In the genomic region with DNA sequence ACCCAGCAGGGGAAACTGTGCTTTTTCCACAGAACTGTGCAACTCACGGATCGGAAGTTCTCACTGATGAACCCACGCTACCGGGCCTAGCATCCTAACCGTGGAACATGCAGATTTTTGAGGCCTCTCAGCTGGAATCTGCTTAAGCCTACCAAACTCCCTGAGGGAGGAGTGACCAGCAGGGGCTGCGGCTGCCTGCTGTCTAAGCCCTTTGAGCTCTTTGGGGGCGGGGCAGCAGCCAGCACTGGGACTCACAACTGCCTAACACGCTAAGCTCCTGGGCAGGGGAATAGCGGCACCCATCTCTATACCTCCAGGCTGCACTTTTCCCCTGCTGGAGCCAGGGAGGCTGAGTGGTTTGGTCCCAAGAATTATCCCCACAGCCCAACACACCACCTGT, we compare ENCODE assay signal across 1 cellular context.
TF ChIP-seq lines count a peak whose summit lies in the region.

No MANE protein-coding gene starts in this region.

TF ChIP-seq in HepG2, 621 proteins besides CTCF, POLR2A, EP300 and RAD21 (continued from another document and continues in another):
- TF ChIP-seq, protein P1, sequence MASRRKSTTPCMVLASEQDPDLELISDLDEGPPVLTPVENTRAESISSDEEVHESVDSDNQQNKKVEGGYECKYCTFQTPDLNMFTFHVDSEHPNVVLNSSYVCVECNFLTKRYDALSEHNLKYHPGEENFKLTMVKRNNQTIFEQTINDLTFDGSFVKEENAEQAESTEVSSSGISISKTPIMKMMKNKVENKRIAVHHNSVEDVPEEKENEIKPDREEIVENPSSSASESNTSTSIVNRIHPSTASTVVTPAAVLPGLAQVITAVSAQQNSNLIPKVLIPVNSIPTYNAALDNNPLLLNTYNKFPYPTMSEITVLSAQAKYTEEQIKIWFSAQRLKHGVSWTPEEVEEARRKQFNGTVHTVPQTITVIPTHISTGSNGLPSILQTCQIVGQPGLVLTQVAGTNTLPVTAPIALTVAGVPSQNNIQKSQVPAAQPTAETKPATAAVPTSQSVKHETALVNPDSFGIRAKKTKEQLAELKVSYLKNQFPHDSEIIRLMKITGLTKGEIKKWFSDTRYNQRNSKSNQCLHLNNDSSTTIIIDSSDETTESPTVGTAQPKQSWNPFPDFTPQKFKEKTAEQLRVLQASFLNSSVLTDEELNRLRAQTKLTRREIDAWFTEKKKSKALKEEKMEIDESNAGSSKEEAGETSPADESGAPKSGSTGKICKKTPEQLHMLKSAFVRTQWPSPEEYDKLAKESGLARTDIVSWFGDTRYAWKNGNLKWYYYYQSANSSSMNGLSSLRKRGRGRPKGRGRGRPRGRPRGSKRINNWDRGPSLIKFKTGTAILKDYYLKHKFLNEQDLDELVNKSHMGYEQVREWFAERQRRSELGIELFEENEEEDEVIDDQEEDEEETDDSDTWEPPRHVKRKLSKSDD (CRISPR knock-in tag; IDR thresholded peaks at IDR 0.05; ENCODE audit: low read depth), result no peak
- no peak for TF ChIP-seq ZNF703 (CRISPR knock-in tag; IDR thresholded peaks at IDR 0.05; ENCODE audit: borderline replicate concordance)
- TF ChIP-seq TARDBP (CRISPR knock-in tag; IDR thresholded peaks at IDR 0.05), result no peak
- TF ChIP-seq, protein P2, sequence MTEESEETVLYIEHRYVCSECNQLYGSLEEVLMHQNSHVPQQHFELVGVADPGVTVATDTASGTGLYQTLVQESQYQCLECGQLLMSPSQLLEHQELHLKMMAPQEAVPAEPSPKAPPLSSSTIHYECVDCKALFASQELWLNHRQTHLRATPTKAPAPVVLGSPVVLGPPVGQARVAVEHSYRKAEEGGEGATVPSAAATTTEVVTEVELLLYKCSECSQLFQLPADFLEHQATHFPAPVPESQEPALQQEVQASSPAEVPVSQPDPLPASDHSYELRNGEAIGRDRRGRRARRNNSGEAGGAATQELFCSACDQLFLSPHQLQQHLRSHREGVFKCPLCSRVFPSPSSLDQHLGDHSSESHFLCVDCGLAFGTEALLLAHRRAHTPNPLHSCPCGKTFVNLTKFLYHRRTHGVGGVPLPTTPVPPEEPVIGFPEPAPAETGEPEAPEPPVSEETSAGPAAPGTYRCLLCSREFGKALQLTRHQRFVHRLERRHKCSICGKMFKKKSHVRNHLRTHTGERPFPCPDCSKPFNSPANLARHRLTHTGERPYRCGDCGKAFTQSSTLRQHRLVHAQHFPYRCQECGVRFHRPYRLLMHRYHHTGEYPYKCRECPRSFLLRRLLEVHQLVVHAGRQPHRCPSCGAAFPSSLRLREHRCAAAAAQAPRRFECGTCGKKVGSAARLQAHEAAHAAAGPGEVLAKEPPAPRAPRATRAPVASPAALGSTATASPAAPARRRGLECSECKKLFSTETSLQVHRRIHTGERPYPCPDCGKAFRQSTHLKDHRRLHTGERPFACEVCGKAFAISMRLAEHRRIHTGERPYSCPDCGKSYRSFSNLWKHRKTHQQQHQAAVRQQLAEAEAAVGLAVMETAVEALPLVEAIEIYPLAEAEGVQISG (CRISPR knock-in tag; IDR thresholded peaks at IDR 0.05), result peak; percentile 50
- peak; percentile 42; the same call in 1 of the 2 replicates for TF ChIP-seq HNF4G (IDR thresholded peaks at IDR 0.05; ENCODE audit: borderline replicate concordance, low read depth, low read length)
- 0 out of 2 replicates have a peak, but pooled peaks have one; percentile 17 for TF ChIP-seq HNF4G (CRISPR knock-in tag; IDR thresholded peaks at IDR 0.05; ENCODE audit: borderline replicate concordance, low read depth)
- peak; percentile 44; the same call in 1 of the 2 replicates for TF ChIP-seq KDM5B (CRISPR knock-in tag; IDR thresholded peaks at IDR 0.05; ENCODE audit: borderline replicate concordance)
- no peak for TF ChIP-seq NR2F6 (IDR thresholded peaks at IDR 0.05)
- TF ChIP-seq NR2F6 (CRISPR knock-in tag; IDR thresholded peaks at IDR 0.05), result no peak
- TF ChIP-seq ZFP62 (CRISPR knock-in tag; IDR thresholded peaks at IDR 0.05), result no peak
- no peak for TF ChIP-seq ZNF282 (IDR thresholded peaks at IDR 0.05; ENCODE audit: partially characterized antibody)
- no peak for TF ChIP-seq BCL6 (CRISPR knock-in tag; IDR thresholded peaks at IDR 0.05)
- TF ChIP-seq STAG1 (CRISPR knock-in tag; IDR thresholded peaks at IDR 0.05), result peak; percentile 40
- no peak for TF ChIP-seq SNAPC2 (CRISPR knock-in tag; IDR thresholded peaks at IDR 0.05)
- TF ChIP-seq, protein P3, sequence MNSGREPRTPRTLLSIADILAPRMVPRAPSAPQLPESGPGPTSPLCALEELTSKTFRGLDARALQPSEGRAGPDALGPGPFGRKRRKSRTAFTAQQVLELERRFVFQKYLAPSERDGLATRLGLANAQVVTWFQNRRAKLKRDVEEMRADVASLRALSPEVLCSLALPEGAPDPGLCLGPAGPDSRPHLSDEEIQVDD (CRISPR knock-in tag; IDR thresholded peaks at IDR 0.05; ENCODE audit: borderline replicate concordance), result no peak
- TF ChIP-seq SMYD3 (CRISPR knock-in tag; IDR thresholded peaks at IDR 0.05), result no peak
- TF ChIP-seq DMAP1 (CRISPR knock-in tag; IDR thresholded peaks at IDR 0.05), result no peak
- TF ChIP-seq, protein P4, sequence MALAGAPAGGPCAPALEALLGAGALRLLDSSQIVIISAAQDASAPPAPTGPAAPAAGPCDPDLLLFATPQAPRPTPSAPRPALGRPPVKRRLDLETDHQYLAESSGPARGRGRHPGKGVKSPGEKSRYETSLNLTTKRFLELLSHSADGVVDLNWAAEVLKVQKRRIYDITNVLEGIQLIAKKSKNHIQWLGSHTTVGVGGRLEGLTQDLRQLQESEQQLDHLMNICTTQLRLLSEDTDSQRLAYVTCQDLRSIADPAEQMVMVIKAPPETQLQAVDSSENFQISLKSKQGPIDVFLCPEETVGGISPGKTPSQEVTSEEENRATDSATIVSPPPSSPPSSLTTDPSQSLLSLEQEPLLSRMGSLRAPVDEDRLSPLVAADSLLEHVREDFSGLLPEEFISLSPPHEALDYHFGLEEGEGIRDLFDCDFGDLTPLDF (CRISPR knock-in tag; IDR thresholded peaks at IDR 0.05), result no peak
- peak; percentile 56 for TF ChIP-seq HNF4A (CRISPR knock-in tag; IDR thresholded peaks at IDR 0.05)
- TF ChIP-seq ZMYM4 (CRISPR knock-in tag; IDR thresholded peaks at IDR 0.05), result peak; percentile 40; the same call in 1 of the 2 replicates
- no peak for TF ChIP-seq JDP2 (CRISPR knock-in tag; IDR thresholded peaks at IDR 0.05; ENCODE audit: borderline replicate concordance)
- no peak for TF ChIP-seq PHF21A (CRISPR knock-in tag; IDR thresholded peaks at IDR 0.05)
- TF ChIP-seq, protein P5, sequence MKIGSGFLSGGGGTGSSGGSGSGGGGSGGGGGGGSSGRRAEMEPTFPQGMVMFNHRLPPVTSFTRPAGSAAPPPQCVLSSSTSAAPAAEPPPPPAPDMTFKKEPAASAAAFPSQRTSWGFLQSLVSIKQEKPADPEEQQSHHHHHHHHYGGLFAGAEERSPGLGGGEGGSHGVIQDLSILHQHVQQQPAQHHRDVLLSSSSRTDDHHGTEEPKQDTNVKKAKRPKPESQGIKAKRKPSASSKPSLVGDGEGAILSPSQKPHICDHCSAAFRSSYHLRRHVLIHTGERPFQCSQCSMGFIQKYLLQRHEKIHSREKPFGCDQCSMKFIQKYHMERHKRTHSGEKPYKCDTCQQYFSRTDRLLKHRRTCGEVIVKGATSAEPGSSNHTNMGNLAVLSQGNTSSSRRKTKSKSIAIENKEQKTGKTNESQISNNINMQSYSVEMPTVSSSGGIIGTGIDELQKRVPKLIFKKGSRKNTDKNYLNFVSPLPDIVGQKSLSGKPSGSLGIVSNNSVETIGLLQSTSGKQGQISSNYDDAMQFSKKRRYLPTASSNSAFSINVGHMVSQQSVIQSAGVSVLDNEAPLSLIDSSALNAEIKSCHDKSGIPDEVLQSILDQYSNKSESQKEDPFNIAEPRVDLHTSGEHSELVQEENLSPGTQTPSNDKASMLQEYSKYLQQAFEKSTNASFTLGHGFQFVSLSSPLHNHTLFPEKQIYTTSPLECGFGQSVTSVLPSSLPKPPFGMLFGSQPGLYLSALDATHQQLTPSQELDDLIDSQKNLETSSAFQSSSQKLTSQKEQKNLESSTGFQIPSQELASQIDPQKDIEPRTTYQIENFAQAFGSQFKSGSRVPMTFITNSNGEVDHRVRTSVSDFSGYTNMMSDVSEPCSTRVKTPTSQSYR (CRISPR knock-in tag; IDR thresholded peaks at IDR 0.05; ENCODE audit: borderline replicate concordance), result peak; percentile 44; the same call in 1 of the 2 replicates
- TF ChIP-seq, protein P6, sequence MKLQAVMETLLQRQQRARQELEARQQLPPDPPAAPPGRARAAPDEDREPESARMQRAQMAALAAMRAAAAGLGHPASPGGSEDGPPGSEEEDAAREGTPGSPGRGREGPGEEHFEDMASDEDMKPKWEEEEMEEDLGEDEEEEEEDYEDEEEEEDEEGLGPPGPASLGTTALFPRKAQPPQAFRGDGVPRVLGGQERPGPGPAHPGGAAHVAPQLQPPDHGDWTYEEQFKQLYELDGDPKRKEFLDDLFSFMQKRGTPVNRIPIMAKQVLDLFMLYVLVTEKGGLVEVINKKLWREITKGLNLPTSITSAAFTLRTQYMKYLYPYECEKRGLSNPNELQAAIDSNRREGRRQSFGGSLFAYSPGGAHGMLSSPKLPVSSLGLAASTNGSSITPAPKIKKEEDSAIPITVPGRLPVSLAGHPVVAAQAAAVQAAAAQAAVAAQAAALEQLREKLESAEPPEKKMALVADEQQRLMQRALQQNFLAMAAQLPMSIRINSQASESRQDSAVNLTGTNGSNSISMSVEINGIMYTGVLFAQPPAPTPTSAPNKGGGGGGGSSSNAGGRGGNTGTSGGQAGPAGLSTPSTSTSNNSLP (IDR thresholded peaks at IDR 0.05; ENCODE audit: low read depth, low read length), result no peak
- TF ChIP-seq SP4 (CRISPR knock-in tag; IDR thresholded peaks at IDR 0.05), result no peak
- TF ChIP-seq KAT7 (CRISPR knock-in tag; IDR thresholded peaks at IDR 0.05; ENCODE audit: borderline replicate concordance), result no peak
- TF ChIP-seq, protein P7, sequence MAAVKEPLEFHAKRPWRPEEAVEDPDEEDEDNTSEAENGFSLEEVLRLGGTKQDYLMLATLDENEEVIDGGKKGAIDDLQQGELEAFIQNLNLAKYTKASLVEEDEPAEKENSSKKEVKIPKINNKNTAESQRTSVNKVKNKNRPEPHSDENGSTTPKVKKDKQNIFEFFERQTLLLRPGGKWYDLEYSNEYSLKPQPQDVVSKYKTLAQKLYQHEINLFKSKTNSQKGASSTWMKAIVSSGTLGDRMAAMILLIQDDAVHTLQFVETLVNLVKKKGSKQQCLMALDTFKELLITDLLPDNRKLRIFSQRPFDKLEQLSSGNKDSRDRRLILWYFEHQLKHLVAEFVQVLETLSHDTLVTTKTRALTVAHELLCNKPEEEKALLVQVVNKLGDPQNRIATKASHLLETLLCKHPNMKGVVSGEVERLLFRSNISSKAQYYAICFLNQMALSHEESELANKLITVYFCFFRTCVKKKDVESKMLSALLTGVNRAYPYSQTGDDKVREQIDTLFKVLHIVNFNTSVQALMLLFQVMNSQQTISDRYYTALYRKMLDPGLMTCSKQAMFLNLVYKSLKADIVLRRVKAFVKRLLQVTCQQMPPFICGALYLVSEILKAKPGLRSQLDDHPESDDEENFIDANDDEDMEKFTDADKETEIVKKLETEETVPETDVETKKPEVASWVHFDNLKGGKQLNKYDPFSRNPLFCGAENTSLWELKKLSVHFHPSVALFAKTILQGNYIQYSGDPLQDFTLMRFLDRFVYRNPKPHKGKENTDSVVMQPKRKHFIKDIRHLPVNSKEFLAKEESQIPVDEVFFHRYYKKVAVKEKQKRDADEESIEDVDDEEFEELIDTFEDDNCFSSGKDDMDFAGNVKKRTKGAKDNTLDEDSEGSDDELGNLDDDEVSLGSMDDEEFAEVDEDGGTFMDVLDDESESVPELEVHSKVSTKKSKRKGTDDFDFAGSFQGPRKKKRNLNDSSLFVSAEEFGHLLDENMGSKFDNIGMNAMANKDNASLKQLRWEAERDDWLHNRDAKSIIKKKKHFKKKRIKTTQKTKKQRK (IDR thresholded peaks at IDR 0.05; ENCODE audit: low read length), result no peak
- no peak for TF ChIP-seq FLYWCH1 (CRISPR knock-in tag; IDR thresholded peaks at IDR 0.05)
- TF ChIP-seq ZNF263 (CRISPR knock-in tag; IDR thresholded peaks at IDR 0.05), result peak; percentile 85
- TF ChIP-seq GTF3A (CRISPR knock-in tag; conservative IDR thresholded peaks at IDR 0.05), result no peak
- TF ChIP-seq, protein P8, sequence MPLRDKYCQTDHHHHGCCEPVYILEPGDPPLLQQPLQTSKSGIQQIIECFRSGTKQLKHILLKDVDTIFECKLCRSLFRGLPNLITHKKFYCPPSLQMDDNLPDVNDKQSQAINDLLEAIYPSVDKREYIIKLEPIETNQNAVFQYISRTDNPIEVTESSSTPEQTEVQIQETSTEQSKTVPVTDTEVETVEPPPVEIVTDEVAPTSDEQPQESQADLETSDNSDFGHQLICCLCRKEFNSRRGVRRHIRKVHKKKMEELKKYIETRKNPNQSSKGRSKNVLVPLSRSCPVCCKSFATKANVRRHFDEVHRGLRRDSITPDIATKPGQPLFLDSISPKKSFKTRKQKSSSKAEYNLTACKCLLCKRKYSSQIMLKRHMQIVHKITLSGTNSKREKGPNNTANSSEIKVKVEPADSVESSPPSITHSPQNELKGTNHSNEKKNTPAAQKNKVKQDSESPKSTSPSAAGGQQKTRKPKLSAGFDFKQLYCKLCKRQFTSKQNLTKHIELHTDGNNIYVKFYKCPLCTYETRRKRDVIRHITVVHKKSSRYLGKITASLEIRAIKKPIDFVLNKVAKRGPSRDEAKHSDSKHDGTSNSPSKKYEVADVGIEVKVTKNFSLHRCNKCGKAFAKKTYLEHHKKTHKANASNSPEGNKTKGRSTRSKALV (CRISPR knock-in tag; IDR thresholded peaks at IDR 0.05), result no peak
- TF ChIP-seq, protein P9, sequence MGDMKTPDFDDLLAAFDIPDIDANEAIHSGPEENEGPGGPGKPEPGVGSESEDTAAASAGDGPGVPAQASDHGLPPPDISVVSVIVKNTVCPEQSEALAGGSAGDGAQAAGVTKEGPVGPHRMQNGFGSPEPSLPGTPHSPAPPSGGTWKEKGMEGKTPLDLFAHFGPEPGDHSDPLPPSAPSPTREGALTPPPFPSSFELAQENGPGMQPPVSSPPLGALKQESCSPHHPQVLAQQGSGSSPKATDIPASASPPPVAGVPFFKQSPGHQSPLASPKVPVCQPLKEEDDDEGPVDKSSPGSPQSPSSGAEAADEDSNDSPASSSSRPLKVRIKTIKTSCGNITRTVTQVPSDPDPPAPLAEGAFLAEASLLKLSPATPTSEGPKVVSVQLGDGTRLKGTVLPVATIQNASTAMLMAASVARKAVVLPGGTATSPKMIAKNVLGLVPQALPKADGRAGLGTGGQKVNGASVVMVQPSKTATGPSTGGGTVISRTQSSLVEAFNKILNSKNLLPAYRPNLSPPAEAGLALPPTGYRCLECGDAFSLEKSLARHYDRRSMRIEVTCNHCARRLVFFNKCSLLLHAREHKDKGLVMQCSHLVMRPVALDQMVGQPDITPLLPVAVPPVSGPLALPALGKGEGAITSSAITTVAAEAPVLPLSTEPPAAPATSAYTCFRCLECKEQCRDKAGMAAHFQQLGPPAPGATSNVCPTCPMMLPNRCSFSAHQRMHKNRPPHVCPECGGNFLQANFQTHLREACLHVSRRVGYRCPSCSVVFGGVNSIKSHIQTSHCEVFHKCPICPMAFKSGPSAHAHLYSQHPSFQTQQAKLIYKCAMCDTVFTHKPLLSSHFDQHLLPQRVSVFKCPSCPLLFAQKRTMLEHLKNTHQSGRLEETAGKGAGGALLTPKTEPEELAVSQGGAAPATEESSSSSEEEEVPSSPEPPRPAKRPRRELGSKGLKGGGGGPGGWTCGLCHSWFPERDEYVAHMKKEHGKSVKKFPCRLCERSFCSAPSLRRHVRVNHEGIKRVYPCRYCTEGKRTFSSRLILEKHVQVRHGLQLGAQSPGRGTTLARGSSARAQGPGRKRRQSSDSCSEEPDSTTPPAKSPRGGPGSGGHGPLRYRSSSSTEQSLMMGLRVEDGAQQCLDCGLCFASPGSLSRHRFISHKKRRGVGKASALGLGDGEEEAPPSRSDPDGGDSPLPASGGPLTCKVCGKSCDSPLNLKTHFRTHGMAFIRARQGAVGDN (CRISPR knock-in tag; IDR thresholded peaks at IDR 0.05), result peak; percentile 49
- no peak for TF ChIP-seq MEIS1 (CRISPR knock-in tag; IDR thresholded peaks at IDR 0.05; ENCODE audit: borderline replicate concordance)
